In genomic region chr7:77128582-77129410, GRCh38 we compare ENCODE assay signal across 8 cellular contexts. TPM values are rescaled to one million over a fixed set of nuclear protein-coding genes. Genes with fewer than 3 reads are reported as not detected.
DNase-seq lines count a peak whose midpoint lies in the region; ATAC-seq and TF ChIP-seq lines count a peak whose summit lies in the region.
"Not testable (repeated sequence)": the region's sequence is repeated elsewhere in the genome, so short reads cannot be mapped to it uniquely, and the experiment has no call there.

No MANE protein-coding gene starts in this region.

- not testable (repeated sequence) for H3K27me3 ChIP-seq in OCI-LY3 (ENCODE audit: low read depth, low read length); adipocyte (replicated peaks; ENCODE audit: control insufficient read depth, insufficient read depth, low read length); lower lobe of right lung (ENCODE audit: low read depth)

- not testable (repeated sequence) for H3K4me3 ChIP-seq in OCI-LY3 (ENCODE audit: low read length); lower lobe of right lung
- peak overlapping the region; percentile 11 for H3K4me3 ChIP-seq in adipocyte (ENCODE audit: low read length)

- H3K9me3 Mint-ChIP-seq in stimulated activated naive CD8-positive, alpha-beta T cell treated with anti-CD3 and anti-CD28 coated beads, Interleukin-15, amount 100 ng/mL, for 72 hours: not testable (repeated sequence)

- H3K79me2 ChIP-seq in OCI-LY3 (ENCODE audit: low read length): not testable (repeated sequence)

- intact Hi-C loops in lower lobe of right lung (cut with DNase I): not testable (repeated sequence)

- TF ChIP-seq CTCF in GM13976 (IDR thresholded peaks at IDR 0.05; ENCODE audit: borderline replicate concordance, control extremely low read depth, extremely low read depth, insufficient read depth, missing control alignments); OCI-LY3 (IDR thresholded peaks at IDR 0.05; ENCODE audit: low read depth, low read length); lower lobe of right lung (IDR thresholded peaks at IDR 0.05): not testable (repeated sequence)

- H3K4me3 Mint-ChIP-seq in stimulated activated naive CD8-positive, alpha-beta T cell treated with anti-CD3 and anti-CD28 coated beads, Interleukin-15, amount 100 ng/mL, for 72 hours: peak overlapping the region; percentile 1 to 3

- not testable (repeated sequence) for H3K9me3 ChIP-seq in OCI-LY3 (ENCODE audit: insufficient read depth, low read length); adipocyte (ENCODE audit: control insufficient read depth, low read length); lower lobe of right lung

- not testable (repeated sequence) for H3K36me3 ChIP-seq in OCI-LY3 (replicated peaks; ENCODE audit: low read depth, low read length); adipocyte (ENCODE audit: control insufficient read depth, insufficient read depth, low read length, severe bottlenecking); lower lobe of right lung

- peaks cover 29% of the 10 kb centered on the region for H3K4me1 ChIP-seq in OCI-LY3 (ENCODE audit: low read length)
- H3K4me1 ChIP-seq in adipocyte (ENCODE audit: control insufficient read depth, insufficient read depth, low read length): peaks cover 13% of the 10 kb centered on the region
- H3K4me1 ChIP-seq in lower lobe of right lung: not testable (repeated sequence)

- H3K27ac ChIP-seq in OCI-LY3 (ENCODE audit: low read length): peak overlapping the region; percentile 35
- H3K27ac ChIP-seq in lower lobe of right lung: not testable (repeated sequence)

- ATAC-seq in GM19438 (IDR thresholded peaks at IDR 0.05; ENCODE audit: low read depth, unreplicated experiment): peak; percentile 78
- ATAC-seq in HG02678 (IDR thresholded peaks at IDR 0.05; ENCODE audit: unreplicated experiment): peak; percentile 84
- ATAC-seq in HG03439 (IDR thresholded peaks at IDR 0.05; ENCODE audit: unreplicated experiment): peak; percentile 55
- peak; percentile 49 to 62 for ATAC-seq in lower lobe of right lung
- ATAC-seq in stimulated activated naive CD8-positive, alpha-beta T cell treated with anti-CD3 and anti-CD28 coated beads, Interleukin-15, amount 100 ng/mL, for 72 hours: peak; percentile 70

- not testable (repeated sequence) for H3K27me3 Mint-ChIP-seq in stimulated activated naive CD8-positive, alpha-beta T cell treated with anti-CD3 and anti-CD28 coated beads, Interleukin-15, amount 100 ng/mL, for 72 hours

- peak overlapping the region in 1 of 2 donors; percentile 31 for H3K27ac Mint-ChIP-seq in stimulated activated naive CD8-positive, alpha-beta T cell treated with anti-CD3 and anti-CD28 coated beads, Interleukin-15, amount 100 ng/mL, for 72 hours

- peak overlapping the region; percentile 26 for H3K4me2 ChIP-seq in OCI-LY3 (ENCODE audit: low read length)

- peak; percentile 28 for DNase-seq in GM13976 (ENCODE audit: low spot score)
- not testable (repeated sequence) for DNase-seq in adipocyte (ENCODE audit: low read depth); lower lobe of right lung; stimulated activated naive CD8-positive, alpha-beta T cell treated with anti-CD3 and anti-CD28 coated beads, Interleukin-15, amount 100 ng/mL, for 72 hours

- H3K9ac ChIP-seq in OCI-LY3 (ENCODE audit: low read length): not testable (repeated sequence)
- peak overlapping the region; percentile 65 for H3K9ac ChIP-seq in adipocyte (ENCODE audit: low read length)

- not testable (repeated sequence) for H2AFZ ChIP-seq in OCI-LY3 (ENCODE audit: low read depth, low read length)

- in situ Hi-C loops in GM13976 (cut with MboI; ENCODE audit: low sequenced_read_pairs, unreplicated experiment): loop anchor here (10.0 kb wide), 2 partner anchors 116 to 196 kb away; no protein-coding TSS in a partner anchor

- H4K20me1 ChIP-seq in OCI-LY3 (ENCODE audit: insufficient read depth, low read length): not testable (repeated sequence)

- H3K4me1 Mint-ChIP-seq in stimulated activated naive CD8-positive, alpha-beta T cell treated with anti-CD3 and anti-CD28 coated beads, Interleukin-15, amount 100 ng/mL, for 72 hours: peaks cover 18% of the 10 kb centered on the region

RNA-seq across cellular contexts. Expression of gene CCDC146, which starts 6.4 kb away (rescaled TPM):
- total RNA-seq in lower lobe of right lung: 17.3 TPM
